In the genomic region with DNA sequence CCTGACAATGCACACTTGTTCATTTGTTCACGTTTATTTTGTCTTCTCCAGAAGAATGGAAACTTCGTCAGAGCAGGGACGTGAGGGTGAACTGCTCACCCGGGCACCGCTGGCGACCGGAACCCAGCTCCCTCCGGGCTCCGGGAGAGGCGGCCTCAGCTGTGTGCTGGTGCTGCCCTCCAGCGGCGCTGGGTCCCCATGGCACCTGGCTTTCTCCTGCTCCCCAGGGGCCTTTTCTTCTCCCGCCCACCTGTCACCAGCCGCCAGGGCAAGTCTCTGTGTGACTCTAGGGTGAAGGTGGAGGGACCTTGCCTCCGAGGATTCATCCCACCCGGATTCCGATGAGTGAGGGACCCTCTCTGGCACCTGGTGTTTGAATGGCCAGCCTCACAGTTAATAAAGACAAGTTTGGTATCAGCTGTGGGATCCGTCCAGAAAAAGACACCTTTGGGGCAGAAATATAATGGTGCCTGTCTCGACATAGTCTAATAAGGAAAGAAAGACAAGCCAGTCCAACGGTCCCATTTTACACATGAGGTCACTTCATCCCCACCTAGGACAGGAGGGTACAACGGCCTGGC, we compare ENCODE assay signal across 8 cellular contexts. TPM values are rescaled to one million over a fixed set of nuclear protein-coding genes. Genes with fewer than 3 reads are reported as not detected.
DNase-seq lines count a peak whose midpoint lies in the region; ATAC-seq and TF ChIP-seq lines count a peak whose summit lies in the region.

No MANE protein-coding gene starts in this region.

- peaks cover 7% of the 10 kb centered on the region for H3K27me3 Mint-ChIP-seq in activated T-helper 2 cell treated with anti-CD3 and anti-CD28 coated beads, Interferon-gamma antibody, Interleukin-2, Interleukin-4, amounts not matched to agents 10 μg/mL and 5 μg/mL and 100 μg/mL, durations not matched to agents 14 hours and 24 hours and 36 hours (ENCODE audit: low read depth)
- peaks cover 43% of the 10 kb centered on the region for H3K27me3 Mint-ChIP-seq in neural crest cell (ENCODE audit: low read depth)
- peaks cover 11% of the 10 kb centered on the region for H3K27me3 Mint-ChIP-seq in stimulated activated naive CD8-positive, alpha-beta T cell treated with anti-CD3 and anti-CD28 coated beads, Interleukin-15, amount 100 ng/mL, for 72 hours

- TF ChIP-seq CTCF in fibroblast of villous mesenchyme (IDR thresholded peaks at IDR 0.05; ENCODE audit: insufficient read depth, low read depth, low read length) (peak; percentile 96), neural crest cell (conservative IDR thresholded peaks at IDR 0.05) (peak; percentile 92)

- no peaks in the 10 kb centered on the region for H3K36me3 Mint-ChIP-seq in activated T-helper 2 cell treated with anti-CD3 and anti-CD28 coated beads, Interferon-gamma antibody, Interleukin-2, Interleukin-4, amounts not matched to agents 10 μg/mL and 5 μg/mL and 100 μg/mL, durations not matched to agents 14 hours and 24 hours and 36 hours (ENCODE audit: low read depth)
- no peaks in the 10 kb centered on the region for H3K36me3 Mint-ChIP-seq in neural crest cell (ENCODE audit: low read depth)

- peaks cover 17% of the 10 kb centered on the region for H3K4me1 Mint-ChIP-seq in activated T-helper 2 cell treated with anti-CD3 and anti-CD28 coated beads, Interferon-gamma antibody, Interleukin-2, Interleukin-4, amounts not matched to agents 10 μg/mL and 5 μg/mL and 100 μg/mL, durations not matched to agents 14 hours and 24 hours and 36 hours (ENCODE audit: low read depth)
- peaks cover 12% of the 10 kb centered on the region for H3K4me1 Mint-ChIP-seq in neural crest cell
- H3K4me1 Mint-ChIP-seq in stimulated activated naive CD8-positive, alpha-beta T cell treated with anti-CD3 and anti-CD28 coated beads, Interleukin-15, amount 100 ng/mL, for 72 hours, result peaks cover 16% of the 10 kb centered on the region

- intact Hi-C loops in activated T-helper 2 cell treated with anti-CD3 and anti-CD28 coated beads, Interferon-gamma antibody, Interleukin-2, Interleukin-4, amounts not matched to agents 10 μg/mL and 5 μg/mL and 100 μg/mL, durations not matched to agents 14 hours and 24 hours and 36 hours (cut with micrococcal nuclease), result loop anchor here (1.0 to 5.0 kb wide), 3 partner anchors 115 to 432 kb away; no protein-coding TSS in a partner anchor

- H3K4me3 Mint-ChIP-seq in activated T-helper 2 cell treated with anti-CD3 and anti-CD28 coated beads, Interferon-gamma antibody, Interleukin-2, Interleukin-4, amounts not matched to agents 10 μg/mL and 5 μg/mL and 100 μg/mL, durations not matched to agents 14 hours and 24 hours and 36 hours (ENCODE audit: low read depth), result peak overlapping the region; percentile 82
- peak overlapping the region; percentile 84 for H3K4me3 Mint-ChIP-seq in neural crest cell
- peak overlapping the region; percentile 95 to 96 for H3K4me3 Mint-ChIP-seq in stimulated activated naive CD8-positive, alpha-beta T cell treated with anti-CD3 and anti-CD28 coated beads, Interleukin-15, amount 100 ng/mL, for 72 hours

- peak; percentile 76 for DNase-seq in DMS153 treated with DMSO at 0.1 percent for 48 hours (lab: John Stamatoyannopoulos, UW; ENCODE audit: unreplicated experiment)
- DNase-seq in KG1 (lab: John Stamatoyannopoulos, UW), result peak; percentile 86
- peak; percentile 83 for DNase-seq in RKO (ENCODE audit: low spot score)
- peak; percentile 74 for DNase-seq in activated T-helper 2 cell treated with anti-CD3 and anti-CD28 coated beads, Interferon-gamma antibody, Interleukin-2, Interleukin-4, amounts not matched to agents 10 μg/mL and 5 μg/mL and 100 μg/mL, durations not matched to agents 14 hours and 24 hours and 36 hours (ENCODE audit: low spot score)
- DNase-seq in fibroblast of villous mesenchyme (ENCODE audit: low read depth), result peak; percentile 65
- DNase-seq in neural crest cell (ENCODE audit: low read depth, low spot score), result peak; percentile 81
- DNase-seq in stimulated activated naive CD8-positive, alpha-beta T cell treated with anti-CD3 and anti-CD28 coated beads, Interleukin-15, amount 100 ng/mL, for 72 hours, result peak; percentile 88

- no peak overlapping the region for H3K27ac Mint-ChIP-seq in activated T-helper 2 cell treated with anti-CD3 and anti-CD28 coated beads, Interferon-gamma antibody, Interleukin-2, Interleukin-4, amounts not matched to agents 10 μg/mL and 5 μg/mL and 100 μg/mL, durations not matched to agents 14 hours and 24 hours and 36 hours
- H3K27ac Mint-ChIP-seq in neural crest cell (ENCODE audit: unreplicated experiment), result no peak overlapping the region
- H3K27ac Mint-ChIP-seq in stimulated activated naive CD8-positive, alpha-beta T cell treated with anti-CD3 and anti-CD28 coated beads, Interleukin-15, amount 100 ng/mL, for 72 hours, result peak overlapping the region; percentile 70 to 85

- H3K9me3 Mint-ChIP-seq in activated T-helper 2 cell treated with anti-CD3 and anti-CD28 coated beads, Interferon-gamma antibody, Interleukin-2, Interleukin-4, amounts not matched to agents 10 μg/mL and 5 μg/mL and 100 μg/mL, durations not matched to agents 14 hours and 24 hours and 36 hours, result no peaks in the 10 kb centered on the region
- H3K9me3 Mint-ChIP-seq in neural crest cell, result no peaks in the 10 kb centered on the region
- H3K9me3 Mint-ChIP-seq in stimulated activated naive CD8-positive, alpha-beta T cell treated with anti-CD3 and anti-CD28 coated beads, Interleukin-15, amount 100 ng/mL, for 72 hours, result no peaks in the 10 kb centered on the region

- ATAC-seq in GM21717 (IDR thresholded peaks at IDR 0.05; ENCODE audit: unreplicated experiment), result peak; percentile 85
- ATAC-seq in stimulated activated naive CD8-positive, alpha-beta T cell treated with anti-CD3 and anti-CD28 coated beads, Interleukin-15, amount 100 ng/mL, for 72 hours, result peak; percentile 94

- H3K4me3 ChIP-seq in fibroblast of villous mesenchyme (ENCODE audit: low read depth, low read length), result peak overlapping the region; percentile 57

RNA-seq across cellular contexts. Expression of gene SLC35C1, which starts 32.9 kb away (rescaled TPM):
- 17.1 and 18.1 TPM in 2 replicates for total RNA-seq in activated T-helper 2 cell treated with anti-CD3 and anti-CD28 coated beads, Interferon-gamma antibody, Interleukin-2, Interleukin-4, amounts not matched to agents 10 μg/mL and 5 μg/mL and 100 μg/mL, durations not matched to agents 14 hours and 24 hours and 36 hours
- total RNA-seq in fibroblast of villous mesenchyme, result 14.2 and 14.5 TPM in 2 replicates
- 12.9 and 13.3 TPM in 2 replicates for total RNA-seq in neural crest cell

Comparison
In these comparisons a context has a peak if more than half of its experiments do, and no peak if none do; other contexts are left out.
1. Peak in every context shown above with its lines: DNase-seq, ATAC-seq and H3K4me3 ChIP-seq.
2. H3K27ac Mint-ChIP-seq: peak in stimulated activated naive CD8-positive, alpha-beta T cell treated with anti-CD3 and anti-CD28 coated beads, Interleukin-15, amount 100 ng/mL, for 72 hours (2 of 2); none in activated T-helper 2 cell treated with anti-CD3 and anti-CD28 coated beads, Interferon-gamma antibody, Interleukin-2, Interleukin-4, amounts not matched to agents 10 μg/mL and 5 μg/mL and 100 μg/mL, durations not matched to agents 14 hours and 24 hours and 36 hours (single experiment) and neural crest cell (single experiment).